ENCODE assay signal across 8 cellular contexts in genomic region chr11:123069878-123070821, GRCh38. TPM values are rescaled to one million over a fixed set of nuclear protein-coding genes. Genes with fewer than 3 reads are reported as not detected.
DNase-seq lines count a peak whose midpoint lies in the region; ATAC-seq, FAIRE-seq and TF ChIP-seq lines count a peak whose summit lies in the region.

No MANE protein-coding gene starts in this region.

- no peaks in the 10 kb centered on the region for H3K9me3 Mint-ChIP-seq in CD4-positive, alpha-beta memory T cell
- H3K9me3 Mint-ChIP-seq in activated naive CD8-positive, alpha-beta T cell treated with anti-CD3 and anti-CD28 coated beads, Interleukin-2, amount 50 U/mL, for 24 hours: no peaks in the 10 kb centered on the region
- H3K9me3 Mint-ChIP-seq in stimulated activated memory B cell treated with anti-CD40 and anti-IgM and Interleukin-4, amounts not matched to agents 10 μg/mL and 1 μg/mL and 100 μg/mL, for 72 hours: no peaks in the 10 kb centered on the region

- H3K4me3 Mint-ChIP-seq in CD4-positive, alpha-beta memory T cell: peak overlapping the region; percentile 81 to 94 (median 88)
- H3K4me3 Mint-ChIP-seq in activated naive CD8-positive, alpha-beta T cell treated with anti-CD3 and anti-CD28 coated beads, Interleukin-2, amount 50 U/mL, for 24 hours: peak overlapping the region; percentile 87
- H3K4me3 Mint-ChIP-seq in stimulated activated memory B cell treated with anti-CD40 and anti-IgM and Interleukin-4, amounts not matched to agents 10 μg/mL and 1 μg/mL and 100 μg/mL, for 72 hours: peak overlapping the region; percentile 62

- peaks cover 71% of the 10 kb centered on the region for H3K4me1 ChIP-seq in CD4-positive, alpha-beta memory T cell (ENCODE audit: insufficient read depth, low read length)
- H3K4me1 ChIP-seq in pancreas: peaks cover 9 to 23% (median 15%) of the 10 kb centered on the region in 3 donors

- no peak for FAIRE-seq in pancreas (lab: Jason Lieb, UNC)

- peaks cover 46 to 69% (median 56%) of the 10 kb centered on the region in 4 donors for H3K4me1 Mint-ChIP-seq in CD4-positive, alpha-beta memory T cell
- peaks cover 61% of the 10 kb centered on the region for H3K4me1 Mint-ChIP-seq in activated naive CD8-positive, alpha-beta T cell treated with anti-CD3 and anti-CD28 coated beads, Interleukin-2, amount 50 U/mL, for 24 hours
- H3K4me1 Mint-ChIP-seq in stimulated activated memory B cell treated with anti-CD40 and anti-IgM and Interleukin-4, amounts not matched to agents 10 μg/mL and 1 μg/mL and 100 μg/mL, for 72 hours: peaks cover 52% of the 10 kb centered on the region

- H3K36me3 Mint-ChIP-seq in CD4-positive, alpha-beta memory T cell: peaks cover 5 to 8% of the 10 kb centered on the region in 2 donors
- peaks cover 4% of the 10 kb centered on the region for H3K36me3 Mint-ChIP-seq in activated naive CD8-positive, alpha-beta T cell treated with anti-CD3 and anti-CD28 coated beads, Interleukin-2, amount 50 U/mL, for 24 hours (ENCODE audit: low read depth)
- H3K36me3 Mint-ChIP-seq in stimulated activated memory B cell treated with anti-CD40 and anti-IgM and Interleukin-4, amounts not matched to agents 10 μg/mL and 1 μg/mL and 100 μg/mL, for 72 hours: no peaks in the 10 kb centered on the region

- ATAC-seq in GM19372 (IDR thresholded peaks at IDR 0.05; ENCODE audit: low read depth, unreplicated experiment): peak; percentile 61
- peak; percentile 60 for ATAC-seq in HG03432 (IDR thresholded peaks at IDR 0.05; ENCODE audit: unreplicated experiment)
- peak; percentile 59 for ATAC-seq in activated naive CD8-positive, alpha-beta T cell treated with anti-CD3 and anti-CD28 coated beads, Interleukin-2, amount 50 U/mL, for 24 hours
- ATAC-seq in stimulated activated memory B cell treated with anti-CD40 and anti-IgM and Interleukin-4, amounts not matched to agents 10 μg/mL and 1 μg/mL and 100 μg/mL, for 72 hours: peak; percentile 77
- ATAC-seq in pancreas: no peak

- peak overlapping the region; percentile 69 for H3K27ac ChIP-seq in CD4-positive, alpha-beta memory T cell (ENCODE audit: low read depth, low read length)
- peak overlapping the region in 2 of 4 donors; percentile 33 to 45 for H3K27ac ChIP-seq in pancreas

- CTCF ChIA-PET in CD4-positive, alpha-beta memory T cell (lab: Charles Lee; ENCODE audit: partially characterized antibody): interaction anchor here (1.2 to 9.9 kb wide), 8 partner anchors 11 to 191 kb away, joined by 3 to 129 read pairs (median 4); partner anchors contain the start of gene HSPA8

- 76 to 86% methylated on average over 5 of the region's 5 CpGs for WGBS in pancreas, 2 donors

- DNase-seq in CD4-positive, alpha-beta memory T cell: peak; percentile 58 to 73 (median 59)
- DNase-seq in activated naive CD8-positive, alpha-beta T cell treated with anti-CD3 and anti-CD28 coated beads, Interleukin-2, amount 50 U/mL, for 24 hours: no peak
- DNase-seq in foreskin melanocyte (no peak), NCI-H2081 (lab: John Stamatoyannopoulos, UW) (no peak), pancreas (no peak)

- POLR2A ChIA-PET in CD4-positive, alpha-beta memory T cell (lab: Charles Lee; ENCODE audit: partially characterized antibody): interaction anchor here (1.1 to 23.4 kb wide), 7 partner anchors 12 to 395 kb away, joined by 3 to 891 read pairs (median 5); partner anchors contain the start of gene HSPA8

- H3K36me3 ChIP-seq in CD4-positive, alpha-beta memory T cell (ENCODE audit: insufficient read depth, low read length): no peaks in the 10 kb centered on the region
- no peaks in the 10 kb centered on the region for H3K36me3 ChIP-seq in pancreas

- no peaks in the 10 kb centered on the region for H3K9me3 ChIP-seq in CD4-positive, alpha-beta memory T cell (ENCODE audit: control insufficient read depth in 1 of 2, low read length in 2 of 2)
- H3K9me3 ChIP-seq in pancreas: no peaks in the 10 kb centered on the region

- H3K4me3 ChIP-seq in CD4-positive, alpha-beta memory T cell (ENCODE audit: low read length in 2 of 2): peak overlapping the region; percentile 11 to 39
- H3K4me3 ChIP-seq in pancreas: no peak overlapping the region

- no peak for TF ChIP-seq CTCF in pancreas (IDR thresholded peaks at IDR 0.05)

- no peaks in the 10 kb centered on the region for H3K27me3 ChIP-seq in CD4-positive, alpha-beta memory T cell (ENCODE audit: insufficient read depth, low read length)
- H3K27me3 ChIP-seq in pancreas: no peaks in the 10 kb centered on the region

- H3K27ac Mint-ChIP-seq in CD4-positive, alpha-beta memory T cell: peak overlapping the region; percentile 90 to 100 (median 97)
- H3K27ac Mint-ChIP-seq in activated naive CD8-positive, alpha-beta T cell treated with anti-CD3 and anti-CD28 coated beads, Interleukin-2, amount 50 U/mL, for 24 hours: peak overlapping the region; percentile 90
- peak overlapping the region; percentile 88 for H3K27ac Mint-ChIP-seq in stimulated activated memory B cell treated with anti-CD40 and anti-IgM and Interleukin-4, amounts not matched to agents 10 μg/mL and 1 μg/mL and 100 μg/mL, for 72 hours

- intact Hi-C loops in CD4-positive, alpha-beta memory T cell (cut with micrococcal nuclease): loop anchor here (1.0 kb wide), 4 partner anchors 8 to 33 kb away; partner anchors contain the start of gene HSPA8
- intact Hi-C loops in pancreas (cut with DNase I): no loop called here

- H3K27me3 Mint-ChIP-seq in CD4-positive, alpha-beta memory T cell: no peaks in the 10 kb centered on the region
- no peaks in the 10 kb centered on the region for H3K27me3 Mint-ChIP-seq in activated naive CD8-positive, alpha-beta T cell treated with anti-CD3 and anti-CD28 coated beads, Interleukin-2, amount 50 U/mL, for 24 hours
- H3K27me3 Mint-ChIP-seq in stimulated activated memory B cell treated with anti-CD40 and anti-IgM and Interleukin-4, amounts not matched to agents 10 μg/mL and 1 μg/mL and 100 μg/mL, for 72 hours: no peaks in the 10 kb centered on the region

RNA-seq across cellular contexts. Expression of gene HSPA8, which starts 8.2 kb away (rescaled TPM):
- total RNA-seq in CD4-positive, alpha-beta memory T cell: 100 to 1,000 TPM; 809 to 852 TPM
- polyA plus RNA-seq in CD4-positive, alpha-beta memory T cell: 1,000 to 10,000 TPM; 1,622 to 1,778 TPM
- 1,000 to 10,000 TPM in 3 of 6 donors, 100 to 1,000 TPM in 3; 625 to 1,721 (median 1,008) TPM for total RNA-seq in pancreas
- polyA plus RNA-seq in pancreas: 100 to 1,000 TPM; 166 to 347 TPM

Comparison
In these comparisons a context has a peak if more than half of its experiments do, and no peak if none do; other contexts are left out.
1. DNase-seq: peak in CD4-positive, alpha-beta memory T cell (5 of 5); none in activated naive CD8-positive, alpha-beta T cell treated with anti-CD3 and anti-CD28 coated beads, Interleukin-2, amount 50 U/mL, for 24 hours (single experiment), foreskin melanocyte (single experiment), NCI-H2081 (0 of 2) and pancreas (0 of 6).
2. H3K4me3 ChIP-seq: peak in CD4-positive, alpha-beta memory T cell (2 of 2); none in pancreas (0 of 4).
3. ATAC-seq: peak in GM19372 (single experiment), HG03432 (single experiment), activated naive CD8-positive, alpha-beta T cell treated with anti-CD3 and anti-CD28 coated beads, Interleukin-2, amount 50 U/mL, for 24 hours (single experiment) and stimulated activated memory B cell treated with anti-CD40 and anti-IgM and Interleukin-4, amounts not matched to agents 10 μg/mL and 1 μg/mL and 100 μg/mL, for 72 hours (single experiment); none in pancreas (0 of 4).
4. Peak in every context shown above with its lines, with median percentiles within 50 percentile points of each other: H3K27ac Mint-ChIP-seq and H3K4me3 Mint-ChIP-seq.